ENCODE assay signal across 27 cellular contexts in the genomic region with DNA sequence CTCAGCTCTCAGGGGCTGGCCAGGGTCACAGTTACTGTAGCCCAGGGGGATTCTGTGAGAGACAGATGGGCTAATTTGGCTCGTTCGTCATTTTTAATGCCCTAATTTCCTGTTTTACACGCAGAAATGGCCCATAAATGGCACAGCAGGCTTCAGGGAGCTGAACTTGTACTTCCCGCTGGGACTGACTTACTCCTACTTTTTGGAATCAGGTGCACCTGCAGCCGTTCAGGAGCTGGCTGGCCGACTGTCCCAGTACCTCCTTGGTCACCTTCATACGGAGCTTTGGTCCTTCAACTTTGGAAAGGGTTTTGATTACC.
"Had no signal": no experiment of that assay in that cellular context is flagged by ENCODE, and none has a peak within 500 bp of the region (broad histone marks: within the 10 kb centered on the region; RNA-seq: fewer than 3 reads in every experiment).

No MANE protein-coding gene starts in this region.

- H3K27me3 ChIP-seq: uterus had no signal

- H3K36me3 Mint-ChIP-seq: activated naive CD4-positive, alpha-beta T cell treated with anti-CD3 and anti-CD28 coated beads, Interleukin-2, amount 50 U/mL, for 72 hours; natural killer cell; neural progenitor cell; stimulated activated memory B cell treated with anti-CD40 and anti-IgM and Interleukin-4, amounts not matched to agents 10 μg/mL and 1 μg/mL and 100 μg/mL, for 72 hours; type B pancreatic cell had no signal

- H3K9ac ChIP-seq: neural progenitor cell had no signal

- H3K9me3 Mint-ChIP-seq: activated naive CD4-positive, alpha-beta T cell treated with anti-CD3 and anti-CD28 coated beads, Interleukin-2, amount 50 U/mL, for 72 hours; activated T-cell treated with anti-CD3 and anti-CD28 coated beads, Interleukin-2, amount 50 U/mL, for 72 hours; dendritic cell treated with granulocyte-macrophage colony-stimulating factor and Interleukin-4, amounts not matched to agents 40 ng/mL and 50 ng/mL, for 4 days; endodermal cell; natural killer cell; neural progenitor cell; stimulated activated memory B cell treated with anti-CD40 and anti-IgM and Interleukin-4, amounts not matched to agents 10 μg/mL and 1 μg/mL and 100 μg/mL, for 72 hours; stimulated activated naive CD8-positive, alpha-beta T cell treated with anti-CD3 and anti-CD28 coated beads, Interleukin-15, amount 100 ng/mL, for 72 hours; type B pancreatic cell had no signal

- H3K27ac ChIP-seq: breast epithelium, esophagus muscularis mucosa, left lung, neural progenitor cell, uterus had no signal

- H3K4me1 ChIP-seq: breast epithelium, left lung, neural progenitor cell, uterus had no signal

- H3K4me3 ChIP-seq: breast epithelium, esophagus muscularis mucosa, left lung, lung, neural progenitor cell, uterus had no signal

- H3K27ac Mint-ChIP-seq: activated CD4-positive, alpha-beta T cell treated with anti-CD3 and anti-CD28 coated beads for 36 hours; activated CD8-positive, alpha-beta T cell treated with anti-CD3 and anti-CD28 coated beads, Interleukin-2, amount 10 ng/mL, durations not matched to agents 7 days and 5 days; activated naive CD4-positive, alpha-beta T cell treated with anti-CD3 and anti-CD28 coated beads, Interleukin-2, amount 50 U/mL, for 72 hours; activated T-cell treated with anti-CD3 and anti-CD28 coated beads, Interleukin-2, amount 50 U/mL, for 72 hours; dendritic cell treated with granulocyte-macrophage colony-stimulating factor and Interleukin-4, amounts not matched to agents 40 ng/mL and 50 ng/mL, for 4 days; endodermal cell; natural killer cell; neural progenitor cell; stimulated activated naive CD8-positive, alpha-beta T cell treated with anti-CD3 and anti-CD28 coated beads, Interleukin-15, amount 100 ng/mL, for 72 hours; type B pancreatic cell had no signal

- H3K36me3 ChIP-seq: breast epithelium, esophagus muscularis mucosa, left lung, neural progenitor cell, uterus had no signal

- H2AFZ ChIP-seq: neural progenitor cell had no signal

- H3K4me1 Mint-ChIP-seq: activated CD4-positive, alpha-beta T cell treated with anti-CD3 and anti-CD28 coated beads for 36 hours; endodermal cell; natural killer cell; neural progenitor cell; stimulated activated naive CD8-positive, alpha-beta T cell treated with anti-CD3 and anti-CD28 coated beads, Interleukin-15, amount 100 ng/mL, for 72 hours had no signal

- DNase-seq: activated CD4-positive, alpha-beta T cell treated with anti-CD3 and anti-CD28 coated beads for 36 hours; activated CD4-positive, CD25-positive, alpha-beta regulatory T cell; activated CD8-positive, alpha-beta T cell treated with anti-CD3 and anti-CD28 coated beads, Interleukin-2, amount 10 ng/mL, durations not matched to agents 7 days and 5 days; activated naive CD4-positive, alpha-beta T cell; activated T-cell treated with anti-CD3 and anti-CD28 coated beads for 4 hours; activated T-cell treated with anti-CD3 and anti-CD28 coated beads, Interleukin-2, amount 50 U/mL, for 72 hours; central memory CD4-positive, alpha-beta T cell; glutamatergic neuron; left lung; natural killer cell; occipital lobe; right cardiac atrium; small intestine; stimulated activated CD4-positive, alpha-beta T cell treated with anti-CD3 and anti-CD28 coated beads, Interleukin-1b, Interleukin-23, amount 100 ng/mL, for 48 hours; stimulated activated CD4-positive, alpha-beta T cell treated with anti-CD3 and anti-CD28 coated beads, Interleukin-4, amount 100 ng/mL, for 4 hours; stimulated activated CD8-positive, alpha-beta memory T cell treated with anti-CD3 and anti-CD28 coated beads, Interleukin-4, amount 100 ng/mL, for 48 hours; stimulated activated naive CD8-positive, alpha-beta T cell treated with anti-CD3 and anti-CD28 coated beads, Interleukin-15, amount 100 ng/mL, for 72 hours; uterus had no signal

- H3K9me3 ChIP-seq: breast epithelium, esophagus muscularis mucosa, left lung, uterus had no signal

- ATAC-seq: activated CD8-positive, alpha-beta T cell treated with anti-CD3 and anti-CD28 coated beads, Interleukin-2, amount 10 ng/mL, durations not matched to agents 7 days and 5 days; activated T-cell treated with anti-CD3 and anti-CD28 coated beads, Interleukin-2, amount 50 U/mL, for 72 hours; left lung; natural killer cell; stimulated activated memory B cell treated with anti-CD40 and anti-IgM and Interleukin-4, amounts not matched to agents 10 μg/mL and 1 μg/mL and 100 μg/mL, for 72 hours had no signal

- H3K4me2 ChIP-seq: neural progenitor cell had no signal

- H3K4me3 Mint-ChIP-seq: activated CD4-positive, alpha-beta T cell treated with anti-CD3 and anti-CD28 coated beads for 36 hours; activated CD8-positive, alpha-beta T cell treated with anti-CD3 and anti-CD28 coated beads, Interleukin-2, amount 10 ng/mL, durations not matched to agents 7 days and 5 days; activated T-cell treated with anti-CD3 and anti-CD28 coated beads, Interleukin-2, amount 50 U/mL, for 72 hours; dendritic cell treated with granulocyte-macrophage colony-stimulating factor and Interleukin-4, amounts not matched to agents 40 ng/mL and 50 ng/mL, for 4 days; endodermal cell; natural killer cell; neural progenitor cell; stimulated activated memory B cell treated with anti-CD40 and anti-IgM and Interleukin-4, amounts not matched to agents 10 μg/mL and 1 μg/mL and 100 μg/mL, for 72 hours; stimulated activated naive CD8-positive, alpha-beta T cell treated with anti-CD3 and anti-CD28 coated beads, Interleukin-15, amount 100 ng/mL, for 72 hours; type B pancreatic cell had no signal
